Comparison of ENCODE assay signal across 1 cellular context in genomic region chr5:64939772-64940510, GRCh38.
TF ChIP-seq lines count a peak whose summit lies in the region.

No MANE protein-coding gene starts in this region.

TF ChIP-seq in HepG2, 621 proteins besides CTCF, POLR2A, EP300 and RAD21 (continued from another document and continues in another):
- TF ChIP-seq SP2 (CRISPR knock-in tag; IDR thresholded peaks at IDR 0.05), result no peak
- no peak for TF ChIP-seq TMF1 (CRISPR knock-in tag; IDR thresholded peaks at IDR 0.05; ENCODE audit: low read depth)
- TF ChIP-seq ZNF331 (CRISPR knock-in tag; IDR thresholded peaks at IDR 0.05), result peak; percentile 67
- peak; percentile 92 for TF ChIP-seq SP5 (CRISPR knock-in tag; IDR thresholded peaks at IDR 0.05; ENCODE audit: borderline replicate concordance, low read depth)
- no peak for TF ChIP-seq PBX2 (CRISPR knock-in tag; IDR thresholded peaks at IDR 0.05)
- TF ChIP-seq ZNF737 (CRISPR knock-in tag; IDR thresholded peaks at IDR 0.05; ENCODE audit: borderline replicate concordance), result no peak
- no peak for TF ChIP-seq THAP9 (CRISPR knock-in tag; IDR thresholded peaks at IDR 0.05; ENCODE audit: borderline replicate concordance)
- TF ChIP-seq, protein P1, sequence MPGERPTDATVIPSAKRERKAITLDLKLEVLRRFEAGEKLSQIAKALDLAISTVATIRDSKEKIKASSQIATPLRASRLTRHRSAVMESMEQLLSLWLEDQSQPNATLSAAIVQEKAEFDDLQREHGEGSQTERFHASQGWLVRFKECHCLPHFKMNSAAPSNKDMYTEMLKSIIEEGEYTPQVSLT (CRISPR knock-in tag; IDR thresholded peaks at IDR 0.05; ENCODE audit: borderline replicate concordance, low read depth), result no peak
- no peak for TF ChIP-seq NCOA5 (CRISPR knock-in tag; IDR thresholded peaks at IDR 0.05)
- TF ChIP-seq ZKSCAN1 (IDR thresholded peaks at IDR 0.05; ENCODE audit: low read length), result no peak
- TF ChIP-seq, protein P2, sequence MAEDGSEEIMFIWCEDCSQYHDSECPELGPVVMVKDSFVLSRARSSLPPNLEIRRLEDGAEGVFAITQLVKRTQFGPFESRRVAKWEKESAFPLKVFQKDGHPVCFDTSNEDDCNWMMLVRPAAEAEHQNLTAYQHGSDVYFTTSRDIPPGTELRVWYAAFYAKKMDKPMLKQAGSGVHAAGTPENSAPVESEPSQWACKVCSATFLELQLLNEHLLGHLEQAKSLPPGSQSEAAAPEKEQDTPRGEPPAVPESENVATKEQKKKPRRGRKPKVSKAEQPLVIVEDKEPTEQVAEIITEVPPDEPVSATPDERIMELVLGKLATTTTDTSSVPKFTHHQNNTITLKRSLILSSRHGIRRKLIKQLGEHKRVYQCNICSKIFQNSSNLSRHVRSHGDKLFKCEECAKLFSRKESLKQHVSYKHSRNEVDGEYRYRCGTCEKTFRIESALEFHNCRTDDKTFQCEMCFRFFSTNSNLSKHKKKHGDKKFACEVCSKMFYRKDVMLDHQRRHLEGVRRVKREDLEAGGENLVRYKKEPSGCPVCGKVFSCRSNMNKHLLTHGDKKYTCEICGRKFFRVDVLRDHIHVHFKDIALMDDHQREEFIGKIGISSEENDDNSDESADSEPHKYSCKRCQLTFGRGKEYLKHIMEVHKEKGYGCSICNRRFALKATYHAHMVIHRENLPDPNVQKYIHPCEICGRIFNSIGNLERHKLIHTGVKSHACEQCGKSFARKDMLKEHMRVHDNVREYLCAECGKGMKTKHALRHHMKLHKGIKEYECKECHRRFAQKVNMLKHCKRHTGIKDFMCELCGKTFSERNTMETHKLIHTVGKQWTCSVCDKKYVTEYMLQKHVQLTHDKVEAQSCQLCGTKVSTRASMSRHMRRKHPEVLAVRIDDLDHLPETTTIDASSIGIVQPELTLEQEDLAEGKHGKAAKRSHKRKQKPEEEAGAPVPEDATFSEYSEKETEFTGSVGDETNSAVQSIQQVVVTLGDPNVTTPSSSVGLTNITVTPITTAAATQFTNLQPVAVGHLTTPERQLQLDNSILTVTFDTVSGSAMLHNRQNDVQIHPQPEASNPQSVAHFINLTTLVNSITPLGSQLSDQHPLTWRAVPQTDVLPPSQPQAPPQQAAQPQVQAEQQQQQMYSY (CRISPR knock-in tag; IDR thresholded peaks at IDR 0.05), result no peak
- no peak for TF ChIP-seq RORA (CRISPR knock-in tag; IDR thresholded peaks at IDR 0.05)
- no peak for TF ChIP-seq CHD2 (IDR thresholded peaks at IDR 0.05; ENCODE audit: low read depth, low read length)
- TF ChIP-seq AHR (CRISPR knock-in tag; IDR thresholded peaks at IDR 0.05), result no peak
- no peak for TF ChIP-seq ZSCAN30 (CRISPR knock-in tag; IDR thresholded peaks at IDR 0.05)
- TF ChIP-seq ZBTB4 (CRISPR knock-in tag; IDR thresholded peaks at IDR 0.05; ENCODE audit: borderline replicate concordance), result no peak
- TF ChIP-seq ZFAT (CRISPR knock-in tag; conservative IDR thresholded peaks at IDR 0.05), result no peak
- TF ChIP-seq MIXL1 (CRISPR knock-in tag; IDR thresholded peaks at IDR 0.05), result 0 out of 2 replicates have a peak, but pooled peaks have one; percentile 21
- 0 out of 2 replicates have a peak, but pooled peaks have one; percentile 11 for TF ChIP-seq PRDM10 (CRISPR knock-in tag; IDR thresholded peaks at IDR 0.05; ENCODE audit: low read depth)
- no peak for TF ChIP-seq STAT5B (CRISPR knock-in tag; IDR thresholded peaks at IDR 0.05)
- no peak for TF ChIP-seq HMGXB3 (CRISPR knock-in tag; IDR thresholded peaks at IDR 0.05; ENCODE audit: borderline replicate concordance)
- TF ChIP-seq, protein P3, sequence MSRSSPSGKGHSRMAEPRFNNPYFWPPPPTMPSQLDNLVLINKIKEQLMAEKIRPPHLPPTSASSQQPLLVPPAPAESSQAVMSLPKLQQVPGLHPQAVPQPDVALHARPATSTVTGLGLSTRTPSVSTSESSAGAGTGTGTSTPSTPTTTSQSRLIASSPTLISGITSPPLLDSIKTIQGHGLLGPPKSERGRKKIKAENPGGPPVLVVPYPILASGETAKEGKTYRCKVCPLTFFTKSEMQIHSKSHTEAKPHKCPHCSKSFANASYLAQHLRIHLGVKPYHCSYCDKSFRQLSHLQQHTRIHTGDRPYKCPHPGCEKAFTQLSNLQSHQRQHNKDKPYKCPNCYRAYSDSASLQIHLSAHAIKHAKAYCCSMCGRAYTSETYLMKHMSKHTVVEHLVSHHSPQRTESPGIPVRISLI (CRISPR knock-in tag; IDR thresholded peaks at IDR 0.05; ENCODE audit: borderline replicate concordance), result no peak
- TF ChIP-seq SATB2 (CRISPR knock-in tag; IDR thresholded peaks at IDR 0.05), result no peak
- no peak for TF ChIP-seq SMC3 (IDR thresholded peaks at IDR 0.05; ENCODE audit: low read length)
- no peak for TF ChIP-seq ETV5 (CRISPR knock-in tag; IDR thresholded peaks at IDR 0.05; ENCODE audit: borderline replicate concordance)
- TF ChIP-seq ZFP62 (CRISPR knock-in tag; IDR thresholded peaks at IDR 0.05), result no peak
- TF ChIP-seq KDM6A (CRISPR knock-in tag; IDR thresholded peaks at IDR 0.05; ENCODE audit: low read depth), result no peak
- TF ChIP-seq ZNF619 (CRISPR knock-in tag; IDR thresholded peaks at IDR 0.05), result no peak
- TF ChIP-seq ZFP1 (CRISPR knock-in tag; IDR thresholded peaks at IDR 0.05), result no peak
- TF ChIP-seq PLSCR1 (CRISPR knock-in tag; IDR thresholded peaks at IDR 0.05; ENCODE audit: borderline replicate concordance), result no peak
- peak; percentile 49; the same call in 1 of the 2 replicates for TF ChIP-seq FOXK1 (CRISPR knock-in tag; IDR thresholded peaks at IDR 0.05; ENCODE audit: borderline replicate concordance, low read depth)
- TF ChIP-seq ZNF772 (CRISPR knock-in tag; IDR thresholded peaks at IDR 0.05), result peak; percentile 48; the same call in 1 of the 2 replicates
- TF ChIP-seq ZNF251 (CRISPR knock-in tag; IDR thresholded peaks at IDR 0.05), result no peak
- 0 out of 2 replicates have a peak, but pooled peaks have one; percentile 53 for TF ChIP-seq ZNF747 (CRISPR knock-in tag; IDR thresholded peaks at IDR 0.05; ENCODE audit: borderline replicate concordance)
- TF ChIP-seq ZNF570 (CRISPR knock-in tag; IDR thresholded peaks at IDR 0.05; ENCODE audit: borderline replicate concordance), result no peak
- TF ChIP-seq SNAI1 (CRISPR knock-in tag; IDR thresholded peaks at IDR 0.05; ENCODE audit: borderline replicate concordance), result no peak
- TF ChIP-seq PCBP2 (optimal IDR thresholded peaks at IDR 0.05; ENCODE audit: low read depth, low read length, poor library complexity, severe bottlenecking), result no peak
- TF ChIP-seq HIVEP1 (CRISPR knock-in tag; IDR thresholded peaks at IDR 0.05), result no peak
- no peak for TF ChIP-seq GABPB1 (CRISPR knock-in tag; IDR thresholded peaks at IDR 0.05)
- TF ChIP-seq ZNF766 (CRISPR knock-in tag; IDR thresholded peaks at IDR 0.05; ENCODE audit: borderline replicate concordance), result no peak
- TF ChIP-seq JUN (CRISPR knock-in tag; IDR thresholded peaks at IDR 0.05), result no peak
